In the genomic region with DNA sequence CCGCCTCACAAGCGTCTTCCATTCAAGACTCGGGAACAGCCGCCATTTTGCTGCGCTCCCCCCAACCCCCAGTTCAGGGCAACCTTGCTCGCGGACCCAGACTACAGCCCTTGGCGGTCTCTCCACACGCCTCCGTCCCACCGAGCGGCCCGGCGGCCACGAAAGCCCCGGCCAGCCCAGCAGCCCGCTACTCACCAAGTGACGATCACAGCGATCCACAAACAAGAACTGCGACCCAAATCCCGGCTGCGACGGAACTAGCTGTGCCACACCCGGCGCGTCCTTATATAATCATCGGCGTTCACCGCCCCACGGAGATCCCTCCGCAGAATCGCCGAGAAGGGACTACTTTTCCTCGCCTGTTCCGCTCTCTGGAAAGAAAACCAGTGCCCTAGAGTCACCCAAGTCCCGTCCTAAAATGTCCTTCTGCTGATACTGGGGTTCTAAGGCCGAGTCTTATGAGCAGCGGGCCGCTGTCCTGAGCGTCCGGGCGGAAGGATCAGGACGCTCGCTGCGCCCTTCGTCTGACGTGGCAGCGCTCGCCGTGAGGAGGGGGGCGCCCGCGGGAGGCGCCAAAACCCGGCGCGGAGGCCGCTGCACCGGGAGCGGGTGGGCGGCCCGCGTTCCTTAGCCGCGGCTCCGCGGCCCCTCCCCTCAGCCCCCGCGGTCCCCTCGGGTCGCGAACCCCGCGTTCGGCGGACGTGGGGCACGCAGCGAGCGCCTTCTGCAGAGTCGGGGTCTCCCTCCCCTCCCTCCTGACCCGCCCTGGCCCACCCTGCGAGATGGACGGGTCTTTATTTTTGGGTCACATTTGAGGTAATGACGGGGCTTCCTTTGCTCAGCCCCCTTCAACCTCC, we compare ENCODE assay signal across 1 cellular context.
TF ChIP-seq lines count a peak whose summit lies in the region.

A gene (minus strand): TSS at position 259 of the 857 bp plus-strand sequence. CDS start 879 bp downstream, outside the sequence.

TF ChIP-seq in HEK293, 187 proteins besides CTCF, POLR2A, EP300 and RAD21 (continued from another document and continues in another):
- TF ChIP-seq, protein P1, sequence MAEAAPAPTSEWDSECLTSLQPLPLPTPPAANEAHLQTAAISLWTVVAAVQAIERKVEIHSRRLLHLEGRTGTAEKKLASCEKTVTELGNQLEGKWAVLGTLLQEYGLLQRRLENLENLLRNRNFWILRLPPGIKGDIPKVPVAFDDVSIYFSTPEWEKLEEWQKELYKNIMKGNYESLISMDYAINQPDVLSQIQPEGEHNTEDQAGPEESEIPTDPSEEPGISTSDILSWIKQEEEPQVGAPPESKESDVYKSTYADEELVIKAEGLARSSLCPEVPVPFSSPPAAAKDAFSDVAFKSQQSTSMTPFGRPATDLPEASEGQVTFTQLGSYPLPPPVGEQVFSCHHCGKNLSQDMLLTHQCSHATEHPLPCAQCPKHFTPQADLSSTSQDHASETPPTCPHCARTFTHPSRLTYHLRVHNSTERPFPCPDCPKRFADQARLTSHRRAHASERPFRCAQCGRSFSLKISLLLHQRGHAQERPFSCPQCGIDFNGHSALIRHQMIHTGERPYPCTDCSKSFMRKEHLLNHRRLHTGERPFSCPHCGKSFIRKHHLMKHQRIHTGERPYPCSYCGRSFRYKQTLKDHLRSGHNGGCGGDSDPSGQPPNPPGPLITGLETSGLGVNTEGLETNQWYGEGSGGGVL (tag by site-specific recombination; IDR thresholded peaks at IDR 0.05), result peak; percentile 59
- peak; percentile 45; the same call in 1 of the 2 replicates for TF ChIP-seq ZNF169 (tag by site-specific recombination; IDR thresholded peaks at IDR 0.05)
- peak; percentile 99 for TF ChIP-seq SP7 (tag by site-specific recombination; IDR thresholded peaks at IDR 0.05)
- TF ChIP-seq, protein P2, sequence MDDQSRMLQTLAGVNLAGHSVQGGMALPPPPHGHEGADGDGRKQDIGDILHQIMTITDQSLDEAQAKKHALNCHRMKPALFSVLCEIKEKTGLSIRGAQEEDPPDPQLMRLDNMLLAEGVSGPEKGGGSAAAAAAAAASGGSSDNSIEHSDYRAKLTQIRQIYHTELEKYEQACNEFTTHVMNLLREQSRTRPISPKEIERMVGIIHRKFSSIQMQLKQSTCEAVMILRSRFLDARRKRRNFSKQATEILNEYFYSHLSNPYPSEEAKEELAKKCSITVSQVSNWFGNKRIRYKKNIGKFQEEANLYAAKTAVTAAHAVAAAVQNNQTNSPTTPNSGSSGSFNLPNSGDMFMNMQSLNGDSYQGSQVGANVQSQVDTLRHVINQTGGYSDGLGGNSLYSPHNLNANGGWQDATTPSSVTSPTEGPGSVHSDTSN (CRISPR knock-in tag; IDR thresholded peaks at IDR 0.05), result no peak
- peak; percentile 80 for TF ChIP-seq ZFHX2 (tag by site-specific recombination; conservative IDR thresholded peaks at IDR 0.05)
- no peak for TF ChIP-seq ZNF214 (tag by site-specific recombination; IDR thresholded peaks at IDR 0.05; ENCODE audit: borderline replicate concordance)
- TF ChIP-seq ZNF112 (tag by site-specific recombination; IDR thresholded peaks at IDR 0.05), result no peak
- TF ChIP-seq ZBTB20 (tag by site-specific recombination; IDR thresholded peaks at IDR 0.05), result peak; percentile 73
- TF ChIP-seq GLIS1 (tag by site-specific recombination; IDR thresholded peaks at IDR 0.05), result peak; percentile 71
- peak; percentile 92 for TF ChIP-seq ZBTB8A (tag by site-specific recombination; IDR thresholded peaks at IDR 0.05)
- peak; percentile 98 for TF ChIP-seq ZNF146 (tag by site-specific recombination; IDR thresholded peaks at IDR 0.05)
- TF ChIP-seq, protein P3, sequence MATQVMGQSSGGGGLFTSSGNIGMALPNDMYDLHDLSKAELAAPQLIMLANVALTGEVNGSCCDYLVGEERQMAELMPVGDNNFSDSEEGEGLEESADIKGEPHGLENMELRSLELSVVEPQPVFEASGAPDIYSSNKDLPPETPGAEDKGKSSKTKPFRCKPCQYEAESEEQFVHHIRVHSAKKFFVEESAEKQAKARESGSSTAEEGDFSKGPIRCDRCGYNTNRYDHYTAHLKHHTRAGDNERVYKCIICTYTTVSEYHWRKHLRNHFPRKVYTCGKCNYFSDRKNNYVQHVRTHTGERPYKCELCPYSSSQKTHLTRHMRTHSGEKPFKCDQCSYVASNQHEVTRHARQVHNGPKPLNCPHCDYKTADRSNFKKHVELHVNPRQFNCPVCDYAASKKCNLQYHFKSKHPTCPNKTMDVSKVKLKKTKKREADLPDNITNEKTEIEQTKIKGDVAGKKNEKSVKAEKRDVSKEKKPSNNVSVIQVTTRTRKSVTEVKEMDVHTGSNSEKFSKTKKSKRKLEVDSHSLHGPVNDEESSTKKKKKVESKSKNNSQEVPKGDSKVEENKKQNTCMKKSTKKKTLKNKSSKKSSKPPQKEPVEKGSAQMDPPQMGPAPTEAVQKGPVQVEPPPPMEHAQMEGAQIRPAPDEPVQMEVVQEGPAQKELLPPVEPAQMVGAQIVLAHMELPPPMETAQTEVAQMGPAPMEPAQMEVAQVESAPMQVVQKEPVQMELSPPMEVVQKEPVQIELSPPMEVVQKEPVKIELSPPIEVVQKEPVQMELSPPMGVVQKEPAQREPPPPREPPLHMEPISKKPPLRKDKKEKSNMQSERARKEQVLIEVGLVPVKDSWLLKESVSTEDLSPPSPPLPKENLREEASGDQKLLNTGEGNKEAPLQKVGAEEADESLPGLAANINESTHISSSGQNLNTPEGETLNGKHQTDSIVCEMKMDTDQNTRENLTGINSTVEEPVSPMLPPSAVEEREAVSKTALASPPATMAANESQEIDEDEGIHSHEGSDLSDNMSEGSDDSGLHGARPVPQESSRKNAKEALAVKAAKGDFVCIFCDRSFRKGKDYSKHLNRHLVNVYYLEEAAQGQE (tag by site-specific recombination; IDR thresholded peaks at IDR 0.05), result no peak; the same call in none of the 2 replicates
- TF ChIP-seq, protein P4, sequence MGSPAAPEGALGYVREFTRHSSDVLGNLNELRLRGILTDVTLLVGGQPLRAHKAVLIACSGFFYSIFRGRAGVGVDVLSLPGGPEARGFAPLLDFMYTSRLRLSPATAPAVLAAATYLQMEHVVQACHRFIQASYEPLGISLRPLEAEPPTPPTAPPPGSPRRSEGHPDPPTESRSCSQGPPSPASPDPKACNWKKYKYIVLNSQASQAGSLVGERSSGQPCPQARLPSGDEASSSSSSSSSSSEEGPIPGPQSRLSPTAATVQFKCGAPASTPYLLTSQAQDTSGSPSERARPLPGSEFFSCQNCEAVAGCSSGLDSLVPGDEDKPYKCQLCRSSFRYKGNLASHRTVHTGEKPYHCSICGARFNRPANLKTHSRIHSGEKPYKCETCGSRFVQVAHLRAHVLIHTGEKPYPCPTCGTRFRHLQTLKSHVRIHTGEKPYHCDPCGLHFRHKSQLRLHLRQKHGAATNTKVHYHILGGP (tag by site-specific recombination; IDR thresholded peaks at IDR 0.05), result no peak
- TF ChIP-seq, protein P5, sequence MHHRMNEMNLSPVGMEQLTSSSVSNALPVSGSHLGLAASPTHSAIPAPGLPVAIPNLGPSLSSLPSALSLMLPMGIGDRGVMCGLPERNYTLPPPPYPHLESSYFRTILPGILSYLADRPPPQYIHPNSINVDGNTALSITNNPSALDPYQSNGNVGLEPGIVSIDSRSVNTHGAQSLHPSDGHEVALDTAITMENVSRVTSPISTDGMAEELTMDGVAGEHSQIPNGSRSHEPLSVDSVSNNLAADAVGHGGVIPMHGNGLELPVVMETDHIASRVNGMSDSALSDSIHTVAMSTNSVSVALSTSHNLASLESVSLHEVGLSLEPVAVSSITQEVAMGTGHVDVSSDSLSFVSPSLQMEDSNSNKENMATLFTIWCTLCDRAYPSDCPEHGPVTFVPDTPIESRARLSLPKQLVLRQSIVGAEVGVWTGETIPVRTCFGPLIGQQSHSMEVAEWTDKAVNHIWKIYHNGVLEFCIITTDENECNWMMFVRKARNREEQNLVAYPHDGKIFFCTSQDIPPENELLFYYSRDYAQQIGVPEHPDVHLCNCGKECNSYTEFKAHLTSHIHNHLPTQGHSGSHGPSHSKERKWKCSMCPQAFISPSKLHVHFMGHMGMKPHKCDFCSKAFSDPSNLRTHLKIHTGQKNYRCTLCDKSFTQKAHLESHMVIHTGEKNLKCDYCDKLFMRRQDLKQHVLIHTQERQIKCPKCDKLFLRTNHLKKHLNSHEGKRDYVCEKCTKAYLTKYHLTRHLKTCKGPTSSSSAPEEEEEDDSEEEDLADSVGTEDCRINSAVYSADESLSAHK (tag by site-specific recombination; IDR thresholded peaks at IDR 0.05), result peak; percentile 88
- TF ChIP-seq RBAK (tag by site-specific recombination; IDR thresholded peaks at IDR 0.05), result 0 out of 2 replicates have a peak, but pooled peaks have one; percentile 40
- TF ChIP-seq SCRT2 (tag by site-specific recombination; IDR thresholded peaks at IDR 0.05), result peak; percentile 90
- peak; percentile 98 for TF ChIP-seq KLF1 (tag by site-specific recombination; IDR thresholded peaks at IDR 0.05)
- peak; percentile 63; the same call in 1 of the 2 replicates for TF ChIP-seq ZNF37A (tag by site-specific recombination; IDR thresholded peaks at IDR 0.05)
- peak; percentile 67; the same call in 1 of the 2 replicates for TF ChIP-seq ZNF677 (tag by site-specific recombination; IDR thresholded peaks at IDR 0.05)
- peak; percentile 19; the same call in 1 of the 2 replicates for TF ChIP-seq ZNF426 (tag by site-specific recombination; IDR thresholded peaks at IDR 0.05)
- TF ChIP-seq EGR2 (tag by site-specific recombination; IDR thresholded peaks at IDR 0.05; ENCODE audit: low read depth), result peak; percentile 26
- peak; percentile 80 for TF ChIP-seq ZNF558 (tag by site-specific recombination; IDR thresholded peaks at IDR 0.05)
- no peak for TF ChIP-seq TCF7L2 (IDR thresholded peaks at IDR 0.05; ENCODE audit: borderline replicate concordance, low read depth, low read length)
- TF ChIP-seq REPIN1 (tag by site-specific recombination; IDR thresholded peaks at IDR 0.05; ENCODE audit: low read depth), result peak; percentile 98
- TF ChIP-seq BCL11A (tag by site-specific recombination; IDR thresholded peaks at IDR 0.05; ENCODE audit: low read depth), result peak; percentile 82; the same call in 1 of the 2 replicates
- TF ChIP-seq HOXC10 (CRISPR knock-in tag; IDR thresholded peaks at IDR 0.05), result no peak
- peak; percentile 66 for TF ChIP-seq ZNF10 (tag by site-specific recombination; IDR thresholded peaks at IDR 0.05)
- no peak for TF ChIP-seq ZNF19 (tag by site-specific recombination; IDR thresholded peaks at IDR 0.05; ENCODE audit: low read depth)
- TF ChIP-seq SP2 (tag by site-specific recombination; IDR thresholded peaks at IDR 0.05), result peak; percentile 93
- no peak for TF ChIP-seq ZNF521 (tag by site-specific recombination; IDR thresholded peaks at IDR 0.05)
- TF ChIP-seq, protein P6, sequence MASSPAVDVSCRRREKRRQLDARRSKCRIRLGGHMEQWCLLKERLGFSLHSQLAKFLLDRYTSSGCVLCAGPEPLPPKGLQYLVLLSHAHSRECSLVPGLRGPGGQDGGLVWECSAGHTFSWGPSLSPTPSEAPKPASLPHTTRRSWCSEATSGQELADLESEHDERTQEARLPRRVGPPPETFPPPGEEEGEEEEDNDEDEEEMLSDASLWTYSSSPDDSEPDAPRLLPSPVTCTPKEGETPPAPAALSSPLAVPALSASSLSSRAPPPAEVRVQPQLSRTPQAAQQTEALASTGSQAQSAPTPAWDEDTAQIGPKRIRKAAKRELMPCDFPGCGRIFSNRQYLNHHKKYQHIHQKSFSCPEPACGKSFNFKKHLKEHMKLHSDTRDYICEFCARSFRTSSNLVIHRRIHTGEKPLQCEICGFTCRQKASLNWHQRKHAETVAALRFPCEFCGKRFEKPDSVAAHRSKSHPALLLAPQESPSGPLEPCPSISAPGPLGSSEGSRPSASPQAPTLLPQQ (tag by site-specific recombination; IDR thresholded peaks at IDR 0.05), result peak; percentile 93
- peak; percentile 90; the same call in 1 of the 2 replicates for TF ChIP-seq ZNF785 (tag by site-specific recombination; IDR thresholded peaks at IDR 0.05)
- TF ChIP-seq, protein P7, sequence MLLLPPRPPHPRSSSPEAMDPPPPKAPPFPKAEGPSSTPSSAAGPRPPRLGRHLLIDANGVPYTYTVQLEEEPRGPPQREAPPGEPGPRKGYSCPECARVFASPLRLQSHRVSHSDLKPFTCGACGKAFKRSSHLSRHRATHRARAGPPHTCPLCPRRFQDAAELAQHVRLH (tag by site-specific recombination; IDR thresholded peaks at IDR 0.05), result peak; percentile 97
- TF ChIP-seq HOXD13 (CRISPR knock-in tag; IDR thresholded peaks at IDR 0.05; ENCODE audit: borderline replicate concordance), result no peak; the same call in 1 of the 2 replicates
- TF ChIP-seq HOXA7 (CRISPR knock-in tag; IDR thresholded peaks at IDR 0.05; ENCODE audit: borderline replicate concordance), result no peak
- TF ChIP-seq ZNF514 (tag by site-specific recombination; IDR thresholded peaks at IDR 0.05), result no peak
- TF ChIP-seq IKZF3 (tag by site-specific recombination; IDR thresholded peaks at IDR 0.05), result peak; percentile 56; the same call in 1 of the 2 replicates
- TF ChIP-seq ZNF837 (tag by site-specific recombination; IDR thresholded peaks at IDR 0.05), result no peak
- TF ChIP-seq ZNF561 (tag by site-specific recombination; IDR thresholded peaks at IDR 0.05; ENCODE audit: borderline replicate concordance), result peak; percentile 96
- no peak for TF ChIP-seq ZNF830 (tag by site-specific recombination; IDR thresholded peaks at IDR 0.05; ENCODE audit: low read depth)
- TF ChIP-seq ZNF184 (tag by site-specific recombination; IDR thresholded peaks at IDR 0.05), result 0 out of 2 replicates have a peak, but pooled peaks have one; percentile 54
- TF ChIP-seq ZNF571 (tag by site-specific recombination; IDR thresholded peaks at IDR 0.05), result no peak
- TF ChIP-seq, protein P8, sequence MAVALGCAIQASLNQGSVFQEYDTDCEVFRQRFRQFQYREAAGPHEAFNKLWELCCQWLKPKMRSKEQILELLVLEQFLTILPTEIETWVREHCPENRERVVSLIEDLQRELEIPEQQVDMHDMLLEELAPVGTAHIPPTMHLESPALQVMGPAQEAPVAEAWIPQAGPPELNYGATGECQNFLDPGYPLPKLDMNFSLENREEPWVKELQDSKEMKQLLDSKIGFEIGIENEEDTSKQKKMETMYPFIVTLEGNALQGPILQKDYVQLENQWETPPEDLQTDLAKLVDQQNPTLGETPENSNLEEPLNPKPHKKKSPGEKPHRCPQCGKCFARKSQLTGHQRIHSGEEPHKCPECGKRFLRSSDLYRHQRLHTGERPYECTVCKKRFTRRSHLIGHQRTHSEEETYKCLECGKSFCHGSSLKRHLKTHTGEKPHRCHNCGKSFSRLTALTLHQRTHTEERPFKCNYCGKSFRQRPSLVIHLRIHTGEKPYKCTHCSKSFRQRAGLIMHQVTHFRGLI (tag by site-specific recombination; IDR thresholded peaks at IDR 0.05), result peak; percentile 80
- peak; percentile 95 for TF ChIP-seq ZFP37 (tag by site-specific recombination; IDR thresholded peaks at IDR 0.05)
- peak; percentile 72 for TF ChIP-seq ZNF664 (tag by site-specific recombination; IDR thresholded peaks at IDR 0.05)
